Comparison of ENCODE assay signal across 9 cellular contexts in genomic region chr6:138007014-138007472, GRCh38.
DNase-seq lines count a peak whose midpoint lies in the region; ATAC-seq and TF ChIP-seq lines count a peak whose summit lies in the region.
"Had no signal": no experiment of that assay in that cellular context is flagged by ENCODE, and none has a peak within 500 bp of the region (broad histone marks: within the 10 kb centered on the region; RNA-seq: fewer than 3 reads in every experiment).

No MANE protein-coding gene starts in this region.

- no peaks in the 10 kb centered on the region for H3K9me3 ChIP-seq in upper lobe of right lung

- ATAC-seq in activated CD4-positive, alpha-beta T cell treated with anti-CD3 and anti-CD28 coated beads for 36 hours = peak; percentile 66
- ATAC-seq in upper lobe of right lung = peak; percentile 68
- ATAC-seq in GM18907 (IDR thresholded peaks at IDR 0.05; ENCODE audit: unreplicated experiment) = no peak
- no peak for ATAC-seq in GM19397 (IDR thresholded peaks at IDR 0.05; ENCODE audit: unreplicated experiment)

- intact Hi-C loops in activated CD4-positive, alpha-beta T cell treated with anti-CD3 and anti-CD28 coated beads for 36 hours (cut with DNase I, micrococcal nuclease) = loop anchor here in 1 of 2 experiments (5.0 kb wide), 1 partner anchor 280 kb away; no protein-coding TSS in a partner anchor
- intact Hi-C loops in activated naive CD4-positive, alpha-beta T cell treated with anti-CD3 and anti-CD28 coated beads for 36 hours (cut with micrococcal nuclease) = loop anchor here (5.0 to 10.0 kb wide), 3 partner anchors 395 to 912 kb away; partner anchors contain the start of genes HEBP2 and OLIG3
- intact Hi-C loops in upper lobe of right lung (cut with DNase I) = no loop called here

- H3K9me3 Mint-ChIP-seq in activated CD4-positive, alpha-beta T cell treated with anti-CD3 and anti-CD28 coated beads for 36 hours (ENCODE audit: low read depth) = no peaks in the 10 kb centered on the region
- no peaks in the 10 kb centered on the region for H3K9me3 Mint-ChIP-seq in activated naive CD4-positive, alpha-beta T cell treated with anti-CD3 and anti-CD28 coated beads for 36 hours
- H3K9me3 Mint-ChIP-seq: activated naive CD8-positive, alpha-beta T cell treated with anti-CD3 and anti-CD28 coated beads, Interleukin-2, amount 10 ng/mL, durations not matched to agents 7 days and 5 days had no signal

- H3K27ac ChIP-seq in upper lobe of right lung = no peak overlapping the region

- H3K36me3 ChIP-seq in upper lobe of right lung = no peaks in the 10 kb centered on the region

- no peaks in the 10 kb centered on the region for H3K27me3 ChIP-seq in upper lobe of right lung

- no peak overlapping the region for H3K4me3 ChIP-seq in upper lobe of right lung

- H3K4me3 Mint-ChIP-seq in activated CD4-positive, alpha-beta T cell treated with anti-CD3 and anti-CD28 coated beads for 36 hours = no peak overlapping the region
- no peak overlapping the region for H3K4me3 Mint-ChIP-seq in activated naive CD4-positive, alpha-beta T cell treated with anti-CD3 and anti-CD28 coated beads for 36 hours
- H3K4me3 Mint-ChIP-seq: activated naive CD8-positive, alpha-beta T cell treated with anti-CD3 and anti-CD28 coated beads, Interleukin-2, amount 10 ng/mL, durations not matched to agents 7 days and 5 days had no signal

- DNase-seq in activated CD4-positive, alpha-beta T cell treated with anti-CD3 and anti-CD28 coated beads for 36 hours = peak; percentile 65
- no peak for DNase-seq in activated CD4-positive, alpha-beta T cell treated with anti-CD3 and anti-CD28 coated beads, Interleukin-2, amount 50 U/mL, for 4 hours
- peak; percentile 33 for DNase-seq in NAMALWA (ENCODE audit: low spot score)
- peak; percentile 55 for DNase-seq in activated naive CD4-positive, alpha-beta T cell treated with anti-CD3 and anti-CD28 coated beads for 36 hours
- DNase-seq in iris pigment epithelial cell (ENCODE audit: low read depth) = peak; percentile 67
- DNase-seq in upper lobe of right lung = no peak
- DNase-seq: activated naive CD8-positive, alpha-beta T cell treated with anti-CD3 and anti-CD28 coated beads, Interleukin-2, amount 10 ng/mL, durations not matched to agents 7 days and 5 days had no signal

- POLR2A ChIA-PET in activated CD4-positive, alpha-beta T cell treated with anti-CD3 and anti-CD28 coated beads for 36 hours (lab: Charles Lee) = interaction anchor here (0.8 to 0.9 kb wide), 2 partner anchors 130 to 299 kb away, joined by 3 read pairs; no protein-coding TSS in a partner anchor

- CTCF ChIA-PET in activated CD4-positive, alpha-beta T cell treated with anti-CD3 and anti-CD28 coated beads for 36 hours (lab: Charles Lee) = interaction anchor here (0.6 to 5.2 kb wide), 44 partner anchors 9 to 1142 kb away, joined by 3 to 27 read pairs (median 4); partner anchors contain the start of gene TNFAIP3
- CTCF ChIA-PET in activated naive CD4-positive, alpha-beta T cell treated with anti-CD3 and anti-CD28 coated beads for 36 hours (lab: Charles Lee) = interaction anchor here (0.8 to 4.7 kb wide), 32 partner anchors 9 to 407 kb away, joined by 3 to 31 read pairs (median 3); partner anchors contain the start of gene PERP

- no peak overlapping the region for H3K27ac Mint-ChIP-seq in activated CD4-positive, alpha-beta T cell treated with anti-CD3 and anti-CD28 coated beads for 36 hours
- peak overlapping the region; percentile 34 for H3K27ac Mint-ChIP-seq in activated naive CD4-positive, alpha-beta T cell treated with anti-CD3 and anti-CD28 coated beads for 36 hours
- H3K27ac Mint-ChIP-seq: activated naive CD8-positive, alpha-beta T cell treated with anti-CD3 and anti-CD28 coated beads, Interleukin-2, amount 10 ng/mL, durations not matched to agents 7 days and 5 days had no signal

- no peaks in the 10 kb centered on the region for H3K36me3 Mint-ChIP-seq in activated CD4-positive, alpha-beta T cell treated with anti-CD3 and anti-CD28 coated beads for 36 hours (ENCODE audit: low read depth)
- H3K36me3 Mint-ChIP-seq in activated naive CD4-positive, alpha-beta T cell treated with anti-CD3 and anti-CD28 coated beads for 36 hours (ENCODE audit: low read depth) = no peaks in the 10 kb centered on the region
- H3K36me3 Mint-ChIP-seq: activated naive CD8-positive, alpha-beta T cell treated with anti-CD3 and anti-CD28 coated beads, Interleukin-2, amount 10 ng/mL, durations not matched to agents 7 days and 5 days had no signal

- TF ChIP-seq CTCF in upper lobe of right lung (IDR thresholded peaks at IDR 0.05) = peak; percentile 58

- no peaks in the 10 kb centered on the region for H3K4me1 ChIP-seq in upper lobe of right lung

- H3K27me3 Mint-ChIP-seq in activated CD4-positive, alpha-beta T cell treated with anti-CD3 and anti-CD28 coated beads for 36 hours = no peaks in the 10 kb centered on the region
- no peaks in the 10 kb centered on the region for H3K27me3 Mint-ChIP-seq in activated naive CD4-positive, alpha-beta T cell treated with anti-CD3 and anti-CD28 coated beads for 36 hours (ENCODE audit: low read depth)

- peaks cover 13% of the 10 kb centered on the region for H3K4me1 Mint-ChIP-seq in activated CD4-positive, alpha-beta T cell treated with anti-CD3 and anti-CD28 coated beads for 36 hours
- H3K4me1 Mint-ChIP-seq in activated naive CD4-positive, alpha-beta T cell treated with anti-CD3 and anti-CD28 coated beads for 36 hours (ENCODE audit: low read depth) = peaks cover 20% of the 10 kb centered on the region
- H3K4me1 Mint-ChIP-seq: activated naive CD8-positive, alpha-beta T cell treated with anti-CD3 and anti-CD28 coated beads, Interleukin-2, amount 10 ng/mL, durations not matched to agents 7 days and 5 days had no signal

Comparison
In these comparisons a context has a peak if more than half of its experiments do, and no peak if none do; other contexts are left out.
1. DNase-seq: peak in activated CD4-positive, alpha-beta T cell treated with anti-CD3 and anti-CD28 coated beads for 36 hours (single experiment), NAMALWA (single experiment), activated naive CD4-positive, alpha-beta T cell treated with anti-CD3 and anti-CD28 coated beads for 36 hours (single experiment) and iris pigment epithelial cell (single experiment); none in activated CD4-positive, alpha-beta T cell treated with anti-CD3 and anti-CD28 coated beads, Interleukin-2, amount 50 U/mL, for 4 hours (0 of 2) and upper lobe of right lung (single experiment).
2. ATAC-seq: peak in activated CD4-positive, alpha-beta T cell treated with anti-CD3 and anti-CD28 coated beads for 36 hours (single experiment) and upper lobe of right lung (single experiment); none in GM18907 (single experiment) and GM19397 (single experiment).